ENCODE assay signal across 1 cellular context in the genomic region with DNA sequence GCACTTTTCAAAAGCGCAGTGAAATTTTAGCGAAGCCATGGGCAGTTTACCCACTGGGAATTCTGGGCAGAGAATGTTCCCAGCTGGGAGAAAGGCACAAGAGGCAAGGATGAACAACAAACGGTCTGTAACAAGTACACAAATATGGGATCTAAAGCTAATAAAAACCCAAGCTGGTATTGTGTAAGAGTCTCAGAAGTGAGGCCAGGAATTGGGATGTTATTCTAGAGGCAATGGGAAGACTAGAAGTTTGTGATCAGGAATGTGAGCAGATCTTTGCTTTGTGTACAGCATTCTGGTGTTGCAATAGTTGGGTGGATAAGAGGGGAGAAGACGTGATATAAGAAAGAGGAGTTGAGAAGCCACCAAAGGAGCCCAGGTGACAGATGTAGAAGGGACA.
TF ChIP-seq lines count a peak whose summit lies in the region.

No MANE protein-coding gene starts in this region.

TF ChIP-seq in IMR-90, 13 proteins besides CTCF, POLR2A, EP300 and RAD21:
- peak; percentile 73 for TF ChIP-seq CEBPB (IDR thresholded peaks at IDR 0.05; ENCODE audit: low read depth, low read length)
- TF ChIP-seq RCOR1 (IDR thresholded peaks at IDR 0.05; ENCODE audit: insufficient replicate concordance, low read length) = no peak
